In genomic region chrX:125255759-125256158, GRCh38 we compare ENCODE assay signal across 3 cellular contexts.
A peak's percentile ranks its signal among the peaks of the same experiment; 100 is the strongest.
DNase-seq lines count a peak whose midpoint lies in the region; TF ChIP-seq lines count a peak whose summit lies in the region.
"Not testable (repeated sequence)": the region's sequence is repeated elsewhere in the genome, so short reads cannot be mapped to it uniquely, and the experiment has no call there.

No MANE protein-coding gene starts in this region.

- not testable (repeated sequence) for H3K4me1 Mint-ChIP-seq in chondrocyte (ENCODE audit: low read depth)

- not testable (repeated sequence) for H3K9me3 Mint-ChIP-seq in chondrocyte (ENCODE audit: low read depth)

- H3K27ac Mint-ChIP-seq in chondrocyte (ENCODE audit: unreplicated experiment), result not testable (repeated sequence)

- not testable (repeated sequence) for H3K4me3 Mint-ChIP-seq in chondrocyte (ENCODE audit: unreplicated experiment)

- TF ChIP-seq CTCF in chondrocyte (IDR thresholded peaks at IDR 0.05), result not testable (repeated sequence)

- not testable (repeated sequence) for H3K27me3 Mint-ChIP-seq in chondrocyte (ENCODE audit: low read depth)

- DNase-seq in NCI-H2227 treated with DMSO at 0.1 percent for 48 hours (lab: John Stamatoyannopoulos, UW) (peak; percentile 1), activated gamma-delta T cell (lab: John Stamatoyannopoulos, UW) (peak; percentile 9), chondrocyte (ENCODE audit: low spot score) (peak; percentile 50)

- H3K36me3 Mint-ChIP-seq in chondrocyte (ENCODE audit: low read depth), result not testable (repeated sequence)
